1 cellular context compared by ENCODE assay signal in genomic region chr9:135480071-135480941, GRCh38.
TF ChIP-seq lines count a peak whose summit lies in the region.

No MANE protein-coding gene starts in this region.

TF ChIP-seq in K562, 482 proteins besides CTCF, POLR2A, EP300 and RAD21 (continued from another document and continues in another):
- no peak for TF ChIP-seq CUX1 (CRISPR knock-in tag; IDR thresholded peaks at IDR 0.05)
- no peak for TF ChIP-seq ZNF165 (CRISPR knock-in tag; IDR thresholded peaks at IDR 0.05; ENCODE audit: borderline replicate concordance)
- peak; percentile 49; the same call in 1 of the 2 replicates for TF ChIP-seq ZBTB40 (IDR thresholded peaks at IDR 0.05)
- no peak for TF ChIP-seq ZBTB40 (CRISPR knock-in tag; IDR thresholded peaks at IDR 0.05)
- no peak for TF ChIP-seq E2F5 (CRISPR knock-in tag; IDR thresholded peaks at IDR 0.05)
- no peak for TF ChIP-seq MIER1 (IDR thresholded peaks at IDR 0.05; ENCODE audit: low read depth)
- TF ChIP-seq HNRNPH1 (optimal IDR thresholded peaks at IDR 0.05; ENCODE audit: low read depth, low read length), result no peak
- TF ChIP-seq ZNF668 (CRISPR knock-in tag; IDR thresholded peaks at IDR 0.05), result no peak
- TF ChIP-seq FOXP1 (CRISPR knock-in tag; IDR thresholded peaks at IDR 0.05), result no peak
- TF ChIP-seq CLOCK (CRISPR knock-in tag; IDR thresholded peaks at IDR 0.05; ENCODE audit: borderline replicate concordance), result no peak
- no peak for TF ChIP-seq CBX2 (IDR thresholded peaks at IDR 0.05; ENCODE audit: insufficient read depth, low read length, poor library complexity, severe bottlenecking)
- TF ChIP-seq ZFPM2 (CRISPR knock-in tag; IDR thresholded peaks at IDR 0.05), result no peak
- TF ChIP-seq IRF2 (CRISPR knock-in tag; IDR thresholded peaks at IDR 0.05), result no peak
- TF ChIP-seq CHAMP1 (IDR thresholded peaks at IDR 0.05), result no peak
- no peak for TF ChIP-seq HEY1 (CRISPR knock-in tag; IDR thresholded peaks at IDR 0.05; ENCODE audit: borderline replicate concordance)
- no peak for TF ChIP-seq USF1 (CRISPR knock-in tag; IDR thresholded peaks at IDR 0.05)
- no peak for TF ChIP-seq ZNF124 (CRISPR knock-in tag; IDR thresholded peaks at IDR 0.05)
- TF ChIP-seq FOSL1 (tag; conservative IDR thresholded peaks at IDR 0.05), result no peak
- peak; percentile 77; the same call in 1 of the 2 replicates for TF ChIP-seq ZNF830 (CRISPR knock-in tag; IDR thresholded peaks at IDR 0.05)
- no peak for TF ChIP-seq ZFP30 (CRISPR knock-in tag; IDR thresholded peaks at IDR 0.05; ENCODE audit: borderline replicate concordance)
- no peak for TF ChIP-seq MITF (IDR thresholded peaks at IDR 0.05)
- no peak for TF ChIP-seq ASH1L (IDR thresholded peaks at IDR 0.05; ENCODE audit: borderline replicate concordance, low read depth, partially characterized antibody)
- TF ChIP-seq ZNF232 (CRISPR knock-in tag; IDR thresholded peaks at IDR 0.05), result no peak
- TF ChIP-seq SAP30 (IDR thresholded peaks at IDR 0.05; ENCODE audit: borderline replicate concordance, insufficient read depth, low read depth, low read length, poor library complexity, severe bottlenecking), result peak; percentile 48
- TF ChIP-seq PCBP1 (IDR thresholded peaks at IDR 0.05; ENCODE audit: low read depth, low read length, poor library complexity, severe bottlenecking), result peak; percentile 11
- TF ChIP-seq SNAPC5 (CRISPR knock-in tag; IDR thresholded peaks at IDR 0.05), result no peak
- no peak for TF ChIP-seq STAT5A (IDR thresholded peaks at IDR 0.05; ENCODE audit: borderline replicate concordance, low read length)
- TF ChIP-seq ZNF217 (CRISPR knock-in tag; IDR thresholded peaks at IDR 0.05), result no peak
- no peak for TF ChIP-seq ZNF764 (CRISPR knock-in tag; IDR thresholded peaks at IDR 0.05; ENCODE audit: low read depth)
- TF ChIP-seq SRSF9 (IDR thresholded peaks at IDR 0.05; ENCODE audit: borderline replicate concordance, low read depth, low read length), result no peak
- TF ChIP-seq CAMTA2 (CRISPR knock-in tag; conservative IDR thresholded peaks at IDR 0.05), result no peak
- TF ChIP-seq HNRNPLL (IDR thresholded peaks at IDR 0.05; ENCODE audit: low read depth, low read length, poor library complexity, severe bottlenecking), result no peak
- TF ChIP-seq POU5F1 (IDR thresholded peaks at IDR 0.05; ENCODE audit: borderline replicate concordance, low read depth, low read length, partially characterized antibody), result no peak
- no peak for TF ChIP-seq YBX1 (IDR thresholded peaks at IDR 0.05)
- TF ChIP-seq FOS (IDR thresholded peaks at IDR 0.05; ENCODE audit: extremely low read depth, insufficient read length), result no peak
- no peak for TF ChIP-seq CBX1 (IDR thresholded peaks at IDR 0.05; ENCODE audit: low read depth)
